In genomic region chr2:240235149-240235803, GRCh38 we compare ENCODE assay signal across 22 cellular contexts.
DNase-seq lines count a peak whose midpoint lies in the region; ATAC-seq, FAIRE-seq and TF ChIP-seq lines count a peak whose summit lies in the region.
"Had no signal": no experiment of that assay in that cellular context is flagged by ENCODE, and none has a peak within 500 bp of the region (broad histone marks: within the 10 kb centered on the region; RNA-seq: fewer than 3 reads in every experiment).

No MANE protein-coding gene starts in this region.

- ATAC-seq in heart left ventricle (no peak), Right ventricle myocardium inferior (no peak), omental fat pad (ENCODE audit: low FRiP score) (no peak), upper lobe of right lung (no peak)
- ATAC-seq: activated CD8-positive, alpha-beta T cell treated with anti-CD3 and anti-CD28 coated beads for 36 hours; T-helper 17 cell had no signal

- no peaks in the 10 kb centered on the region for H3K36me3 Mint-ChIP-seq in endodermal cell (ENCODE audit: low read depth)

- H3K4me1 Mint-ChIP-seq in endodermal cell = no peaks in the 10 kb centered on the region

- no peak for TF ChIP-seq POLR2A in heart left ventricle (IDR thresholded peaks at IDR 0.05)
- TF ChIP-seq POLR2A in GM12891 (IDR thresholded peaks at IDR 0.05; ENCODE audit: low read depth, low read length) = no peak

- no peak overlapping the region for H3K4me3 ChIP-seq in heart left ventricle
- no peak overlapping the region for H3K4me3 ChIP-seq in endodermal cell (ENCODE audit: low read length)
- no peak overlapping the region for H3K4me3 ChIP-seq in upper lobe of right lung
- H3K4me3 ChIP-seq: cardiac muscle cell, esophagus squamous epithelium, SJCRH30 had no signal

- H3K27me3 Mint-ChIP-seq in endodermal cell (ENCODE audit: insufficient read depth) = peaks cover 25% of the 10 kb centered on the region

- 82 to 86% (median 83%) methylated on average over 14 to 17 of the region's 17 CpGs for WGBS in heart left ventricle, 4 donors
- 89 to 95% methylated on average over 13 to 17 of the region's 17 CpGs for WGBS in endodermal cell (ENCODE audit: insufficient coverage in 1 of 2, insufficient read length in 1 of 2), 2 experiments

- H3K4me1 ChIP-seq in heart left ventricle (peaks cover 0 to 54% (median 22%) of the 10 kb centered on the region in 12 donors), endodermal cell (ENCODE audit: control insufficient read depth, insufficient read depth, low read length) (no peaks in the 10 kb centered on the region), upper lobe of right lung (peaks cover 12% of the 10 kb centered on the region)

- DNase-seq in heart left ventricle = peak in 4 of 5 donors; percentile 5 to 44 (median 22)
- DNase-seq in Right ventricle myocardium inferior (ENCODE audit: missing footprints) = no peak
- peak; percentile 39 for DNase-seq in endodermal cell
- DNase-seq in omental fat pad (ENCODE audit: low spot score) = peak; percentile 18
- peak; percentile 61 for DNase-seq in upper lobe of right lung
- DNase-seq in NCI-H2171 treated with DMSO at 0.1 percent for 48 hours (lab: John Stamatoyannopoulos, UW) = no peak
- DNase-seq in inferior parietal cortex (ENCODE audit: extremely low spot score) = no peak
- no peak for DNase-seq in GM12891 (ENCODE audit: insufficient read length, low spot score)
- DNase-seq: activated CD8-positive, alpha-beta T cell treated with anti-CD3 and anti-CD28 coated beads for 36 hours; esophagus squamous epithelium; H7; MM.1S; naive B cell; NCI-H226; NCI-H82; OCI-M1; T-helper 17 cell had no signal

- H3K4me3 Mint-ChIP-seq in endodermal cell = no peak overlapping the region
- H3K4me3 Mint-ChIP-seq: activated CD8-positive, alpha-beta T cell treated with anti-CD3 and anti-CD28 coated beads for 36 hours; CD4-positive, alpha-beta T cell had no signal

- H3K9ac ChIP-seq in endodermal cell (ENCODE audit: extremely low read depth, low read length, poor library complexity, severe bottlenecking) = no peak overlapping the region

- no peak for TF ChIP-seq CTCF in heart left ventricle (IDR thresholded peaks at IDR 0.05)
- no peak for TF ChIP-seq CTCF in endodermal cell (conservative IDR thresholded peaks at IDR 0.05)
- no peak for TF ChIP-seq CTCF in omental fat pad (IDR thresholded peaks at IDR 0.05)
- TF ChIP-seq CTCF in upper lobe of right lung (IDR thresholded peaks at IDR 0.05) = no peak

- no peaks in the 10 kb centered on the region for H3K36me3 ChIP-seq in heart left ventricle
- no peaks in the 10 kb centered on the region for H3K36me3 ChIP-seq in endodermal cell (ENCODE audit: control insufficient read depth, insufficient read depth, low read length)
- H3K36me3 ChIP-seq in upper lobe of right lung = no peaks in the 10 kb centered on the region
- H3K36me3 ChIP-seq: cardiac muscle cell, esophagus squamous epithelium, SJCRH30 had no signal

- H3K27ac ChIP-seq in heart left ventricle (peak overlapping the region in 4 of 12 donors; percentile 63 to 91 (median 84)), endodermal cell (ENCODE audit: low read depth, low read length) (no peak overlapping the region), upper lobe of right lung (no peak overlapping the region)
- H3K27ac ChIP-seq: cardiac muscle cell, VCaP had no signal

- H3K27ac Mint-ChIP-seq in endodermal cell = no peak overlapping the region
- H3K27ac Mint-ChIP-seq: activated CD8-positive, alpha-beta T cell treated with anti-CD3 and anti-CD28 coated beads for 36 hours; CD4-positive, alpha-beta T cell; naive B cell; T-helper 17 cell had no signal

- no peak for FAIRE-seq in GM12891 (lab: Jason Lieb, UNC)
- FAIRE-seq: GM12892 had no signal

- intact Hi-C loops in heart left ventricle (cut with DNase I) (loop anchor here in 6 of 10 donors (2.0 to 10.0 kb wide), 6 partner anchors 60 to 350 kb away; partner anchors contain the start of genes CAPN10 (in 1 of the 6), DUSP28 (in 1 of the 6) and RNPEPL1 (in 1 of the 6)), Right ventricle myocardium inferior (cut with DNase I) (loop anchor here (10.0 kb wide), 1 partner anchor 360 kb away; no protein-coding TSS in a partner anchor), upper lobe of right lung (cut with DNase I) (no loop called here)

- peaks cover under 1% of the 10 kb centered on the region for H3K9me3 Mint-ChIP-seq in endodermal cell
- H3K9me3 Mint-ChIP-seq: activated CD8-positive, alpha-beta T cell treated with anti-CD3 and anti-CD28 coated beads for 36 hours; CD4-positive, alpha-beta T cell had no signal

- H3K9me3 ChIP-seq in heart left ventricle (peaks cover 0 to under 1% (median 0%) of the 10 kb centered on the region in 12 donors), endodermal cell (ENCODE audit: control insufficient read depth, low read length) (no peaks in the 10 kb centered on the region), upper lobe of right lung (no peaks in the 10 kb centered on the region)
- H3K9me3 ChIP-seq: esophagus squamous epithelium, SJCRH30 had no signal

- H3K27me3 ChIP-seq in heart left ventricle (no peaks in the 10 kb centered on the region), endodermal cell (ENCODE audit: control insufficient read depth, insufficient read depth, low read length, poor library complexity, severe bottlenecking) (peaks cover 19% of the 10 kb centered on the region), upper lobe of right lung (no peaks in the 10 kb centered on the region)
- H3K27me3 ChIP-seq: cardiac muscle cell, esophagus squamous epithelium, SJCRH30 had no signal

TF ChIP-seq in GM12891, 5 proteins besides CTCF, POLR2A, EP300 and RAD21:
- TF ChIP-seq SPI1 (IDR thresholded peaks at IDR 0.05; ENCODE audit: low read depth, low read length) = no peak
- no peak for TF ChIP-seq POLR2AphosphoS5 (IDR thresholded peaks at IDR 0.05; ENCODE audit: low read depth, low read length)
- no peak for TF ChIP-seq TAF1 (IDR thresholded peaks at IDR 0.05; ENCODE audit: low read depth, low read length)
- no peak for TF ChIP-seq POU2F2 (IDR thresholded peaks at IDR 0.05; ENCODE audit: low read depth, low read length)
- no peak for TF ChIP-seq PAX5 (IDR thresholded peaks at IDR 0.05; ENCODE audit: insufficient read depth, low read length, severe bottlenecking)

Comparison
In these comparisons a context has a peak if more than half of its experiments do, and no peak if none do; other contexts are left out.
1. DNase-seq: peak in heart left ventricle (4 of 5), endodermal cell (single experiment), omental fat pad (single experiment) and upper lobe of right lung (single experiment); none in Right ventricle myocardium inferior (single experiment), NCI-H2171 treated with DMSO at 0.1 percent for 48 hours (single experiment), inferior parietal cortex (single experiment) and GM12891 (single experiment).